Comparison of ENCODE assay signal across 8 cellular contexts in the genomic region with DNA sequence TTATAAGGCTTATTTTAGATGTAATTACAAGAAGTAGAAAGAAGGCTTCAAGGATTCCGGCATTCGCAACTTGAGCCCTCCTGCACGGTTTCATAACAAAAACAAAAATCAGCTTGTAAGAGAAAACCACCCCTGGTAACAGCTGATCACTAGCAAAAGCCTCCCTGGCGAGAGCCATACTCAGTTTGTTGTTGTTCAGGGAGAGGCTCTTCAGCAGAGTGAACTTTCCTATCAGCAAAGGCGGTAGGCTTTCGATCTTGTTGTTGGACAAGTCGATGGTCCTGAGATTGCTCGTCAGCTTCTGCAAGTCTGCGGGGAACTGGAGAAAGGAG. TPM values are rescaled to one million over a fixed set of nuclear protein-coding genes. Genes with fewer than 3 reads are reported as not detected.
DNase-seq lines count a peak whose midpoint lies in the region; ATAC-seq and TF ChIP-seq lines count a peak whose summit lies in the region.

No MANE protein-coding gene starts in this region.

- H3K27me3 ChIP-seq in lower lobe of right lung (ENCODE audit: low read depth) (no peaks in the 10 kb centered on the region), tibial nerve (no peaks in the 10 kb centered on the region)

- H3K27ac ChIP-seq in lower lobe of right lung (peak overlapping the region; percentile 92), tibial nerve (peak overlapping the region; percentile 80 to 98 (median 95))

- DNase-seq in NCI-H2171 treated with DMSO at 0.1 percent for 48 hours (lab: John Stamatoyannopoulos, UW) = peak; percentile 51
- no peak for DNase-seq in NCI-H2171 (lab: John Stamatoyannopoulos, UW)
- no peak for DNase-seq in LNCaP clone FGC (ENCODE audit: low read depth)
- DNase-seq in choroid plexus epithelial cell (ENCODE audit: low read depth) = peak; percentile 77
- no peak for DNase-seq in lower lobe of right lung
- no peak for DNase-seq in tibial nerve (ENCODE audit: low spot score in 2 of 2)
- DNase-seq in SW480 (ENCODE audit: low spot score) = no peak
- no peak for DNase-seq in UCSD-AML1 (lab: John Stamatoyannopoulos, UW; ENCODE audit: unreplicated experiment)

- peak overlapping the region; percentile 100 for H3K4me3 ChIP-seq in LNCaP clone FGC (ENCODE audit: low read depth, low read length)
- peak overlapping the region; percentile 96 for H3K4me3 ChIP-seq in choroid plexus epithelial cell (ENCODE audit: low read depth, low read length)
- H3K4me3 ChIP-seq in lower lobe of right lung = peak overlapping the region; percentile 84
- H3K4me3 ChIP-seq in tibial nerve = peak overlapping the region; percentile 75 to 96 (median 88)

- H3K9me3 ChIP-seq in lower lobe of right lung = no peaks in the 10 kb centered on the region
- no peaks in the 10 kb centered on the region for H3K9me3 ChIP-seq in tibial nerve

- peaks cover 23% of the 10 kb centered on the region for H3K36me3 ChIP-seq in lower lobe of right lung
- H3K36me3 ChIP-seq in tibial nerve = peaks cover 0 to 31% (median 6%) of the 10 kb centered on the region in 3 donors

- TF ChIP-seq POLR2A in tibial nerve (IDR thresholded peaks at IDR 0.05) = no peak

- H3K4me1 ChIP-seq in lower lobe of right lung (peaks cover 34% of the 10 kb centered on the region), tibial nerve (peaks cover 0 to 38% (median 22%) of the 10 kb centered on the region in 4 donors)

- TF ChIP-seq CTCF in LNCaP clone FGC (IDR thresholded peaks at IDR 0.05; ENCODE audit: control insufficient read depth, extremely low read depth, insufficient read depth) = no peak
- no peak for TF ChIP-seq CTCF in choroid plexus epithelial cell (conservative IDR thresholded peaks at IDR 0.05; ENCODE audit: low read depth, low read length)
- TF ChIP-seq CTCF in lower lobe of right lung (IDR thresholded peaks at IDR 0.05) = no peak
- no peak for TF ChIP-seq CTCF in tibial nerve (IDR thresholded peaks at IDR 0.05)

- peak; percentile 24 to 39 for ATAC-seq in lower lobe of right lung

- intact Hi-C loops in lower lobe of right lung (cut with DNase I) = no loop called here

- TF ChIP-seq EP300 in tibial nerve (IDR thresholded peaks at IDR 0.05) = no peak

- WGBS in tibial nerve, 2 donors = 1 to 3% methylated on average over 9 of the region's 9 CpGs

RNA-seq across cellular contexts. Expression of a gene that starts 0.7 kb away (rescaled TPM):
- 23.7 TPM for total RNA-seq in lower lobe of right lung
- total RNA-seq in tibial nerve = 10 to 100 TPM; 16.1 to 29.5 (median 21.6) TPM

RNA-seq across cellular contexts. Expression of a gene that starts 0.7 kb away (rescaled TPM):
- total RNA-seq in lower lobe of right lung (21.4 TPM), tibial nerve (10 to 100 TPM; 17.1 to 29.1 (median 24.2) TPM)

RNA-seq across cellular contexts. Expression of a gene that starts 27.5 kb away (rescaled TPM):
- total RNA-seq in lower lobe of right lung = 21.9 TPM
- 10 to 100 TPM; 66.6 to 95.1 (median 80.3) TPM for total RNA-seq in tibial nerve

RNA-seq across cellular contexts. Expression of a gene that starts 52.5 kb away (rescaled TPM):
- total RNA-seq in lower lobe of right lung (79.3 TPM), tibial nerve (10 to 100 TPM; 54.0 to 77.9 (median 64.0) TPM)

RNA-seq across cellular contexts. Expression of a gene that starts 57.0 kb away (rescaled TPM):
- total RNA-seq in lower lobe of right lung (92.2 TPM), tibial nerve (10 to 100 TPM; 54.5 to 92.9 (median 63.9) TPM)

Comparison
In these comparisons a context has a peak if more than half of its experiments do, and no peak if none do; other contexts are left out.
1. DNase-seq: peak in NCI-H2171 treated with DMSO at 0.1 percent for 48 hours (single experiment) and choroid plexus epithelial cell (single experiment); none in NCI-H2171 (single experiment), LNCaP clone FGC (single experiment), lower lobe of right lung (single experiment), tibial nerve (0 of 2), SW480 (single experiment) and UCSD-AML1 (single experiment).
2. Peak in every context shown above with its lines, with median percentiles within 50 percentile points of each other: H3K4me3 ChIP-seq.